In the genomic region with DNA sequence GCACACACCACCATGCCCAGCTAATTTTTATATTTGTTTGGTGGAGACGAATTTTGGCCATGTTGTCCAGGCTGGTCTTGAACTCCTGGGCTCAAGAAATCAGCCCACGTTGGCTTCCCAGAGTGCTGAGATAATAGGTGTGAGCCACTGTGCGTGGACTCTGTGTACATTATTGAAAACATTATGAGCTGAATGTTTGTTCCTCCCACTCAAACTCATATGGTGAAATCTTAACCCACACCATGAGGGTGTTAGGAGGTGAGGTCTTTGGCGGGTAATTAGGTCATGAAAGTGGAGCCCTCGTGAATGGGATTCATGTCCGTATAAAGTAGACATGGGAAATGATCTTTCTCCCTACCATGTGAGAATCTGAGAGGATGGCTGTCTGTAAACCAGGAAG, we compare ENCODE assay signal across 23 cellular contexts.
"Had no signal": no experiment of that assay in that cellular context is flagged by ENCODE, and none has a peak within 500 bp of the region (broad histone marks: within the 10 kb centered on the region; RNA-seq: fewer than 3 reads in every experiment).

No MANE protein-coding gene starts in this region.

- H3K4me3 ChIP-seq: dorsolateral prefrontal cortex, esophagus squamous epithelium, left lung, lower lobe of right lung, ovary, psoas muscle, sigmoid colon, spleen, suprapubic skin, transverse colon, vagina had no signal

- H3K36me3 ChIP-seq: esophagus squamous epithelium, left lung, ovary, sigmoid colon, spleen, suprapubic skin, transverse colon, vagina had no signal

- H3K27me3 Mint-ChIP-seq: stimulated activated naive B cell treated with anti-CD40 and anti-IgM and Interleukin-4, amounts not matched to agents 10 μg/mL and 1 μg/mL and 100 μg/mL, for 72 hours; stimulated activated naive CD8-positive, alpha-beta T cell treated with anti-CD3 and anti-CD28 coated beads, Interleukin-15, Interleukin-2, amounts not matched to agents 100 ng/mL and 50 ng/mL, for 24 hours had no signal

- FAIRE-seq: colon, frontal cortex had no signal

- H3K9me3 ChIP-seq: esophagus squamous epithelium, left lung, lower lobe of right lung, ovary, psoas muscle, sigmoid colon, spleen, suprapubic skin, transverse colon, vagina had no signal

- H3K9me3 Mint-ChIP-seq: naive thymus-derived CD8-positive, alpha-beta T cell; nephron progenitor cell; stimulated activated naive B cell treated with anti-CD40 and anti-IgM and Interleukin-4, amounts not matched to agents 10 μg/mL and 1 μg/mL and 100 μg/mL, for 72 hours; stimulated activated naive CD8-positive, alpha-beta T cell treated with anti-CD3 and anti-CD28 coated beads, Interleukin-15, Interleukin-2, amounts not matched to agents 100 ng/mL and 50 ng/mL, for 24 hours had no signal

- H3K36me3 Mint-ChIP-seq: naive thymus-derived CD8-positive, alpha-beta T cell; stimulated activated naive B cell treated with anti-CD40 and anti-IgM and Interleukin-4, amounts not matched to agents 10 μg/mL and 1 μg/mL and 100 μg/mL, for 72 hours had no signal

- H3K27ac ChIP-seq: esophagus squamous epithelium, left lung, lower lobe of right lung, ovary, psoas muscle, sigmoid colon, spleen, suprapubic skin, transverse colon, vagina had no signal

- H3K27ac Mint-ChIP-seq: nephron progenitor cell; stimulated activated naive B cell treated with anti-CD40 and anti-IgM and Interleukin-4, amounts not matched to agents 10 μg/mL and 1 μg/mL and 100 μg/mL, for 72 hours; stimulated activated naive CD8-positive, alpha-beta T cell treated with anti-CD3 and anti-CD28 coated beads, Interleukin-15, Interleukin-2, amounts not matched to agents 100 ng/mL and 50 ng/mL, for 24 hours had no signal

- H3K4me3 Mint-ChIP-seq: naive thymus-derived CD8-positive, alpha-beta T cell; nephron progenitor cell; stimulated activated naive B cell treated with anti-CD40 and anti-IgM and Interleukin-4, amounts not matched to agents 10 μg/mL and 1 μg/mL and 100 μg/mL, for 72 hours; stimulated activated naive CD8-positive, alpha-beta T cell treated with anti-CD3 and anti-CD28 coated beads, Interleukin-15, Interleukin-2, amounts not matched to agents 100 ng/mL and 50 ng/mL, for 24 hours had no signal

- DNase-seq: cerebellar nuclear complex; dorsolateral prefrontal cortex; effector CD4-positive, alpha-beta T cell; esophagus squamous epithelium; left cardiac atrium; left lung; lower lobe of right lung; naive thymus-derived CD8-positive, alpha-beta T cell; nephron progenitor cell; nucleus accumbens; ovary; posterior cingulate gyrus; psoas muscle; right cardiac atrium; sigmoid colon; spleen; stimulated activated naive B cell treated with anti-CD40 and anti-IgM and Interleukin-4, amounts not matched to agents 10 μg/mL and 1 μg/mL and 100 μg/mL, for 72 hours; transverse colon had no signal

- H3K27me3 ChIP-seq: dorsolateral prefrontal cortex, esophagus squamous epithelium, left lung, ovary, sigmoid colon, spleen, suprapubic skin, transverse colon, vagina had no signal

- ATAC-seq: left cardiac atrium; left lung; lower lobe of right lung; naive thymus-derived CD8-positive, alpha-beta T cell; psoas muscle; right cardiac atrium; stimulated activated naive B cell treated with anti-CD40 and anti-IgM and Interleukin-4, amounts not matched to agents 10 μg/mL and 1 μg/mL and 100 μg/mL, for 72 hours had no signal
